8 cellular contexts compared by ENCODE assay signal in the genomic region with DNA sequence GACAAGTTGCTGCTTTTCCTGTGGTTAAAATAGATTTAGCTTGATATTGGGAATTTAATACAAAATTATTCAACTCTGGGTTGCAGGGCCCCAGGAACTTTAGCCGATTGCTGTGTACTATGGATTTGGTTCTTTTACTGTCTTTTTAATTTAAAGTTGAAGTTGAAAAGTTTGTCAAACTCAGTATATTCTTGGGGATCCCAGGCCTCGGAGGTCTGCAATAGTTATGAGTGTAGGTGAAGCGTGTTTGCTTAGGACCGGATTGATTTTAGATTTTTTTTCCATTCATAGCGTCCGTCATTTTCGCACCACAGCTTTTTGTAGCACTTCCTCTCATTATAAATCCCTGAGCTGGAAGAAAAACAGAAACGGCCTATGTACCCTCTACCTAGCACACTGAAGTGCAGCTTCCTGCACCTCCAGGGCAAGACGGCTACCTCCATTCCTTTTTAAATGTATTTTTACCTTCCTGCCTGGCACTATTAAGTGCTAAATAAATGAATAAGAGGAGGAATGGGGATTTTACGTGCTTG. TPM values are rescaled to one million over a fixed set of nuclear protein-coding genes. Genes with fewer than 3 reads are reported as not detected.
A peak's percentile ranks its signal among the peaks of the same experiment; 100 is the strongest.
DNase-seq lines count a peak whose midpoint lies in the region; ATAC-seq lines count a peak whose summit lies in the region.

No MANE protein-coding gene starts in this region.

- peaks cover 2% of the 10 kb centered on the region for H3K9me3 ChIP-seq in iPS-18c (ENCODE audit: control insufficient read depth, insufficient read depth, low read length)

- no peaks in the 10 kb centered on the region for H3K9me3 Mint-ChIP-seq in activated naive CD8-positive, alpha-beta T cell treated with anti-CD3 and anti-CD28 coated beads for 36 hours

- H3K4me1 Mint-ChIP-seq in activated naive CD8-positive, alpha-beta T cell treated with anti-CD3 and anti-CD28 coated beads for 36 hours = peaks cover 25% of the 10 kb centered on the region

- peak overlapping the region; percentile 93 for H3K4me3 Mint-ChIP-seq in activated naive CD8-positive, alpha-beta T cell treated with anti-CD3 and anti-CD28 coated beads for 36 hours

- ATAC-seq in GM21723 (IDR thresholded peaks at IDR 0.05; ENCODE audit: unreplicated experiment) = peak; percentile 25

- H3K4me3 ChIP-seq in iPS-18c (ENCODE audit: insufficient read depth, low read depth, low read length) = peak overlapping the region; percentile 81; the same call in 1 of the 2 replicates

- peaks cover 2% of the 10 kb centered on the region for H3K36me3 Mint-ChIP-seq in activated naive CD8-positive, alpha-beta T cell treated with anti-CD3 and anti-CD28 coated beads for 36 hours

- H3K27ac Mint-ChIP-seq in activated naive CD8-positive, alpha-beta T cell treated with anti-CD3 and anti-CD28 coated beads for 36 hours = peak overlapping the region; percentile 95

- DNase-seq in NCI-H2029 treated with DMSO at 0.1 percent for 48 hours (lab: John Stamatoyannopoulos, UW) (peak; percentile 16), NCI-H2029 (lab: John Stamatoyannopoulos, UW) (no peak), NAMALWA (ENCODE audit: low spot score) (peak; percentile 59), islet precursor cell (no peak)
- peak; percentile 5 for DNase-seq in activated naive CD8-positive, alpha-beta T cell treated with anti-CD3 and anti-CD28 coated beads for 36 hours
- DNase-seq in stimulated activated CD4-positive, alpha-beta T cell treated with anti-CD3 and anti-CD28 coated beads, Interleukin-4, amount 100 ng/mL, for 24 hours = peak; percentile 4

- no peaks in the 10 kb centered on the region for H3K27me3 Mint-ChIP-seq in activated naive CD8-positive, alpha-beta T cell treated with anti-CD3 and anti-CD28 coated beads for 36 hours

RNA-seq across cellular contexts. Expression of a gene that starts 0.5 kb away (rescaled TPM):
- total RNA-seq in activated naive CD8-positive, alpha-beta T cell treated with anti-CD3 and anti-CD28 coated beads for 36 hours = 10 to 100 TPM; 14.0 to 14.7 TPM

Comparison
In these comparisons a context has a peak if more than half of its experiments do, and no peak if none do; other contexts are left out.
1. DNase-seq: peak in NCI-H2029 treated with DMSO at 0.1 percent for 48 hours (single experiment), NAMALWA (single experiment), activated naive CD8-positive, alpha-beta T cell treated with anti-CD3 and anti-CD28 coated beads for 36 hours (single experiment) and stimulated activated CD4-positive, alpha-beta T cell treated with anti-CD3 and anti-CD28 coated beads, Interleukin-4, amount 100 ng/mL, for 24 hours (single experiment); none in NCI-H2029 (single experiment) and islet precursor cell (single experiment).